26 cellular contexts compared by ENCODE assay signal in the genomic region with DNA sequence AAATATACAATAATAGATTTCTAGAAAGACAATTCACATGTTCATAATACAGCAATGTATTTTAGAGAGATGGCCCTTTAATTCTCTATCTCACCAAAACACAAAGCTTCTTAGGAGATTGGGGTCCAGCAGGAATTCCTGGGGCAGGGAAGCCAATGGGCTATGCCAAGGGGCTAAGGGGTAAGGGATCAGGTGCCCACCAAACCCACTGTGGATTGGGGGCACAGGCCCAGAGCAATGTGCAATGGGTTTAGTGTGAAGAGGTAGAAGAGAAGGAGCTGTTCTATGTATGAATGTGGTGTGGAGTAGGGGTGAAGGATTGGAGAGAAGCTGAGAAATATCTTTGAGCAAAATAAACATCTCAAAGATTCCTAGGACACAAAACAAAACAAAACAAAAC. TPM values are rescaled to one million over a fixed set of nuclear protein-coding genes. Genes with fewer than 3 reads are reported as not detected.
"Had no signal": no experiment of that assay in that cellular context is flagged by ENCODE, and none has a peak within 500 bp of the region (broad histone marks: within the 10 kb centered on the region; RNA-seq: fewer than 3 reads in every experiment).

No MANE protein-coding gene starts in this region.

- H3K4me2 ChIP-seq: hepatocyte had no signal

- H3K9me3 Mint-ChIP-seq: activated CD8-positive, alpha-beta T cell treated with anti-CD3 and anti-CD28 coated beads for 36 hours; activated T-helper 1 cell treated with anti-CD3 and anti-CD28 coated beads, Interleukin-12 subunit alpha, Interleukin-12 subunit beta, Interleukin-2, Interleukin-4 antibody, amounts not matched to agents 30 ng/mL and 10 ng/mL and 1 ng/mL, durations not matched to agents 14 hours and 24 hours and 36 hours had no signal

- H3K79me2 ChIP-seq: hepatocyte had no signal

- H2AFZ ChIP-seq: hepatocyte had no signal

- H3K36me3 ChIP-seq: spleen, thoracic aorta, upper lobe of right lung had no signal

- DNase-seq: activated CD4-positive, alpha-beta T cell treated with anti-CD3 and anti-CD28 coated beads for 48 hours; activated CD8-positive, alpha-beta T cell treated with anti-CD3 and anti-CD28 coated beads for 36 hours; activated gamma-delta T cell; activated naive CD4-positive, alpha-beta T cell treated with anti-CD3 and anti-CD28 coated beads, Interleukin-2, amount 50 U/mL, for 16 hours; aorta; caudate nucleus; dermis blood vessel endothelial cell; effector memory CD4-positive, alpha-beta T cell; glutamatergic neuron; immature natural killer cell; left ventricle myocardium superior; spleen; stimulated activated CD4-positive, alpha-beta T cell treated with anti-CD3 and anti-CD28 coated beads, Interleukin-4, amount 100 ng/mL, for 1 hour; stimulated activated naive CD4-positive, alpha-beta T cell; upper lobe of right lung had no signal

- H3K4me3 ChIP-seq: hepatocyte, spleen, thoracic aorta, upper lobe of right lung had no signal

- H3K4me3 Mint-ChIP-seq: activated CD8-positive, alpha-beta T cell treated with anti-CD3 and anti-CD28 coated beads for 36 hours; activated T-helper 1 cell treated with anti-CD3 and anti-CD28 coated beads, Interleukin-12 subunit alpha, Interleukin-12 subunit beta, Interleukin-2, Interleukin-4 antibody, amounts not matched to agents 30 ng/mL and 10 ng/mL and 1 ng/mL, durations not matched to agents 14 hours and 24 hours and 36 hours; immature natural killer cell; nephron had no signal

- H3K27ac ChIP-seq: hepatocyte, spleen, thoracic aorta, upper lobe of right lung had no signal

- H3K27ac Mint-ChIP-seq: activated CD8-positive, alpha-beta T cell treated with anti-CD3 and anti-CD28 coated beads for 36 hours; activated T-helper 1 cell treated with anti-CD3 and anti-CD28 coated beads, Interleukin-12 subunit alpha, Interleukin-12 subunit beta, Interleukin-2, Interleukin-4 antibody, amounts not matched to agents 30 ng/mL and 10 ng/mL and 1 ng/mL, durations not matched to agents 14 hours and 24 hours and 36 hours; brain; immature natural killer cell; nephron had no signal

- FAIRE-seq: endothelial cell of umbilical vein, frontal cortex had no signal

- H3K36me3 Mint-ChIP-seq: brain had no signal

- ATAC-seq: activated CD8-positive, alpha-beta T cell treated with anti-CD3 and anti-CD28 coated beads for 36 hours; esophagus mucosa; left ventricle myocardium superior; sciatic nerve; upper lobe of right lung had no signal

- H3K9me3 ChIP-seq: thoracic aorta, upper lobe of right lung had no signal

- H3K4me1 Mint-ChIP-seq: brain, nephron had no signal

RNA-seq across cellular contexts. Expression of a gene that starts 2.6 kb away (rescaled TPM):
- total RNA-seq: activated CD8-positive, alpha-beta T cell treated with anti-CD3 and anti-CD28 coated beads for 36 hours; activated T-helper 1 cell treated with anti-CD3 and anti-CD28 coated beads, Interleukin-12 subunit alpha, Interleukin-12 subunit beta, Interleukin-2, Interleukin-4 antibody, amounts not matched to agents 30 ng/mL and 10 ng/mL and 1 ng/mL, durations not matched to agents 14 hours and 24 hours and 36 hours; dermis blood vessel endothelial cell; endothelial cell of umbilical vein; frontal cortex; left ventricle myocardium superior; spleen; T-helper 2 cell treated with Interferon-gamma antibody and Interleukin-4, amounts not matched to agents 100 ng/mL and 5 ng/mL, for 36 hours; thoracic aorta; upper lobe of right lung had no signal
- polyA plus RNA-seq: aorta, endothelial cell of umbilical vein, immature natural killer cell, spleen had no signal

RNA-seq across cellular contexts. Expression of a gene that starts 13.5 kb away (rescaled TPM):
- total RNA-seq: activated CD8-positive, alpha-beta T cell treated with anti-CD3 and anti-CD28 coated beads for 36 hours; activated T-helper 1 cell treated with anti-CD3 and anti-CD28 coated beads, Interleukin-12 subunit alpha, Interleukin-12 subunit beta, Interleukin-2, Interleukin-4 antibody, amounts not matched to agents 30 ng/mL and 10 ng/mL and 1 ng/mL, durations not matched to agents 14 hours and 24 hours and 36 hours; dermis blood vessel endothelial cell; endothelial cell of umbilical vein; esophagus mucosa; frontal cortex; hepatocyte; left ventricle myocardium superior; spleen; T-helper 2 cell treated with Interferon-gamma antibody and Interleukin-4, amounts not matched to agents 100 ng/mL and 5 ng/mL, for 36 hours; thoracic aorta; upper lobe of right lung had no signal
- polyA plus RNA-seq: aorta, endothelial cell of umbilical vein, hepatocyte, immature natural killer cell, spleen had no signal

RNA-seq across cellular contexts. Expression of a gene that starts 31.7 kb away (rescaled TPM):
- total RNA-seq: activated CD8-positive, alpha-beta T cell treated with anti-CD3 and anti-CD28 coated beads for 36 hours; activated T-helper 1 cell treated with anti-CD3 and anti-CD28 coated beads, Interleukin-12 subunit alpha, Interleukin-12 subunit beta, Interleukin-2, Interleukin-4 antibody, amounts not matched to agents 30 ng/mL and 10 ng/mL and 1 ng/mL, durations not matched to agents 14 hours and 24 hours and 36 hours; dermis blood vessel endothelial cell; endothelial cell of umbilical vein; frontal cortex; left ventricle myocardium superior; spleen; T-helper 2 cell treated with Interferon-gamma antibody and Interleukin-4, amounts not matched to agents 100 ng/mL and 5 ng/mL, for 36 hours; thoracic aorta; upper lobe of right lung had no signal
- polyA plus RNA-seq: adipose tissue, endothelial cell of umbilical vein, immature natural killer cell, spleen had no signal

RNA-seq across cellular contexts. Expression of a gene that starts 33.6 kb away (rescaled TPM):
- total RNA-seq: activated CD8-positive, alpha-beta T cell treated with anti-CD3 and anti-CD28 coated beads for 36 hours; activated T-helper 1 cell treated with anti-CD3 and anti-CD28 coated beads, Interleukin-12 subunit alpha, Interleukin-12 subunit beta, Interleukin-2, Interleukin-4 antibody, amounts not matched to agents 30 ng/mL and 10 ng/mL and 1 ng/mL, durations not matched to agents 14 hours and 24 hours and 36 hours; dermis blood vessel endothelial cell; endothelial cell of umbilical vein; esophagus mucosa; frontal cortex; left ventricle myocardium superior; spleen; T-helper 2 cell treated with Interferon-gamma antibody and Interleukin-4, amounts not matched to agents 100 ng/mL and 5 ng/mL, for 36 hours; thoracic aorta; upper lobe of right lung had no signal
- polyA plus RNA-seq: adipose tissue, aorta, endothelial cell of umbilical vein, immature natural killer cell, spleen had no signal

RNA-seq across cellular contexts. Expression of a gene that starts 43.8 kb away (rescaled TPM):
- total RNA-seq: activated CD8-positive, alpha-beta T cell treated with anti-CD3 and anti-CD28 coated beads for 36 hours; activated T-helper 1 cell treated with anti-CD3 and anti-CD28 coated beads, Interleukin-12 subunit alpha, Interleukin-12 subunit beta, Interleukin-2, Interleukin-4 antibody, amounts not matched to agents 30 ng/mL and 10 ng/mL and 1 ng/mL, durations not matched to agents 14 hours and 24 hours and 36 hours; endothelial cell of umbilical vein; frontal cortex; left ventricle myocardium superior; spleen; T-helper 2 cell treated with Interferon-gamma antibody and Interleukin-4, amounts not matched to agents 100 ng/mL and 5 ng/mL, for 36 hours; thoracic aorta; upper lobe of right lung had no signal
- polyA plus RNA-seq: immature natural killer cell, spleen had no signal
